ENCODE assay signal across 1 cellular context in genomic region chr3:101148001-101148400, GRCh38.
TF ChIP-seq lines count a peak whose summit lies in the region.

No MANE protein-coding gene starts in this region.

TF ChIP-seq in K562, 482 proteins besides CTCF, POLR2A, EP300 and RAD21 (continued from another document and continues in another):
- TF ChIP-seq NR2F6 (CRISPR knock-in tag; IDR thresholded peaks at IDR 0.05) (no peak), TCF3 (CRISPR knock-in tag; IDR thresholded peaks at IDR 0.05) (peak; percentile 77), ZBTB8A (IDR thresholded peaks at IDR 0.05; ENCODE audit: partially characterized antibody) (no peak), ZNF12 (CRISPR knock-in tag; IDR thresholded peaks at IDR 0.05) (no peak), SIRT6 (IDR thresholded peaks at IDR 0.05; ENCODE audit: low read depth, low read length) (no peak), ZNF766 (CRISPR knock-in tag; conservative IDR thresholded peaks at IDR 0.05) (0 out of 2 replicates have a peak, but pooled peaks have one; percentile 34), C11orf30 (IDR thresholded peaks at IDR 0.05; ENCODE audit: low read depth) (peak; percentile 3; the same call in 1 of the 2 replicates), FOSL1 (tag; conservative IDR thresholded peaks at IDR 0.05) (peak; percentile 88), E2F3 (CRISPR knock-in tag; IDR thresholded peaks at IDR 0.05) (no peak), SMARCB1 (IDR thresholded peaks at IDR 0.05; ENCODE audit: insufficient read length, low read depth) (no peak), ATF3 (IDR thresholded peaks at IDR 0.05) (peak; percentile 45; the same call in 1 of the 2 replicates), ATF3 (CRISPR knock-in tag; conservative IDR thresholded peaks at IDR 0.05) (no peak), ZNF589 (CRISPR knock-in tag; IDR thresholded peaks at IDR 0.05; ENCODE audit: low read depth) (peak; percentile 40; the same call in 1 of the 2 replicates), L3MBTL2 (IDR thresholded peaks at IDR 0.05) (peak; percentile 75), FOXM1 (IDR thresholded peaks at IDR 0.05; ENCODE audit: low read depth) (no peak), FOXM1 (CRISPR knock-in tag; IDR thresholded peaks at IDR 0.05; ENCODE audit: low read depth) (no peak), CBX2 (IDR thresholded peaks at IDR 0.05; ENCODE audit: insufficient read depth, low read length, poor library complexity, severe bottlenecking) (no peak), DPF2 (IDR thresholded peaks at IDR 0.05) (0 out of 2 replicates have a peak, but pooled peaks have one; percentile 39), CEBPG (CRISPR knock-in tag; IDR thresholded peaks at IDR 0.05) (no peak), CEBPG (tag; conservative IDR thresholded peaks at IDR 0.05 in 1 of 2, IDR thresholded peaks at IDR 0.05 in 1 of 2) (0 out of 4 replicates have a peak, but pooled peaks of 1 of the 2 experiments have one; percentile 20), BACH1 (tag; IDR thresholded peaks at IDR 0.05) (0 out of 2 replicates have a peak, but pooled peaks have one; percentile 28), PPARD (CRISPR knock-in tag; IDR thresholded peaks at IDR 0.05) (no peak), ZNF584 (CRISPR knock-in tag; IDR thresholded peaks at IDR 0.05; ENCODE audit: low read depth) (peak; percentile 92), NFE2 (IDR thresholded peaks at IDR 0.05; ENCODE audit: low read depth) (peak; percentile 36; the same call in 1 of the 2 replicates), MEIS2 (IDR thresholded peaks at IDR 0.05; ENCODE audit: partially characterized antibody) (peak; percentile 2), SMARCA4 (IDR thresholded peaks at IDR 0.05) (peak; percentile 67; the same call in 1 of the 2 replicates), STAT5A (IDR thresholded peaks at IDR 0.05; ENCODE audit: borderline replicate concordance, low read length) (peak; percentile 13; the same call in 1 of the 2 replicates), MAX (CRISPR knock-in tag; IDR thresholded peaks at IDR 0.05) (peak; percentile 65), ARID1B (IDR thresholded peaks at IDR 0.05) (peak; percentile 80), GATA2 (CRISPR knock-in tag; IDR thresholded peaks at IDR 0.05) (no peak), ZBTB9 (CRISPR knock-in tag; IDR thresholded peaks at IDR 0.05) (peak; percentile 55; the same call in 1 of the 2 replicates), TCF7 (IDR thresholded peaks at IDR 0.05; ENCODE audit: borderline replicate concordance) (no peak), MNT (conservative IDR thresholded peaks at IDR 0.05) (0 out of 4 replicates have a peak, but pooled peaks of 1 of the 2 experiments have one; percentile 27), CBFA2T3 (IDR thresholded peaks at IDR 0.05) (peak; percentile 55; the same call in 1 of the 2 replicates), DMBX1 (CRISPR knock-in tag; IDR thresholded peaks at IDR 0.05; ENCODE audit: borderline replicate concordance) (peak; percentile 72; the same call in 1 of the 2 replicates), GTF3C2 (IDR thresholded peaks at IDR 0.05; ENCODE audit: borderline replicate concordance, extremely low read depth, insufficient read length) (no peak), RCOR1 (IDR thresholded peaks at IDR 0.05; ENCODE audit: borderline replicate concordance in 1 of 2, low read depth in 2 of 2, low read length in 2 of 2) (0 out of 4 replicates have a peak, but pooled peaks of 1 of the 2 experiments have one; percentile 5), THAP7 (CRISPR knock-in tag; IDR thresholded peaks at IDR 0.05) (no peak), MGA (IDR thresholded peaks at IDR 0.05) (peak; percentile 71), LEF1 (IDR thresholded peaks at IDR 0.05) (0 out of 2 replicates have a peak, but pooled peaks have one; percentile 27), SMAD4 (CRISPR knock-in tag; conservative IDR thresholded peaks at IDR 0.05) (0 out of 2 replicates have a peak, but pooled peaks have one; percentile 43), CREM (IDR thresholded peaks at IDR 0.05; ENCODE audit: low read depth) (0 out of 2 replicates have a peak, but pooled peaks have one; percentile 24), ATF1 (CRISPR knock-in tag; IDR thresholded peaks at IDR 0.05) (no peak), ATF1 (tag; IDR thresholded peaks at IDR 0.05) (0 out of 2 replicates have a peak, but pooled peaks have one; percentile 17), CXXC5 (CRISPR knock-in tag; IDR thresholded peaks at IDR 0.05) (peak; percentile 29; the same call in 1 of the 2 replicates), CEBPB (tag; IDR thresholded peaks at IDR 0.05) (no peak), KDM1A (IDR thresholded peaks at IDR 0.05) (no peak)
